ENCODE assay signal across 2 cellular contexts in the genomic region with DNA sequence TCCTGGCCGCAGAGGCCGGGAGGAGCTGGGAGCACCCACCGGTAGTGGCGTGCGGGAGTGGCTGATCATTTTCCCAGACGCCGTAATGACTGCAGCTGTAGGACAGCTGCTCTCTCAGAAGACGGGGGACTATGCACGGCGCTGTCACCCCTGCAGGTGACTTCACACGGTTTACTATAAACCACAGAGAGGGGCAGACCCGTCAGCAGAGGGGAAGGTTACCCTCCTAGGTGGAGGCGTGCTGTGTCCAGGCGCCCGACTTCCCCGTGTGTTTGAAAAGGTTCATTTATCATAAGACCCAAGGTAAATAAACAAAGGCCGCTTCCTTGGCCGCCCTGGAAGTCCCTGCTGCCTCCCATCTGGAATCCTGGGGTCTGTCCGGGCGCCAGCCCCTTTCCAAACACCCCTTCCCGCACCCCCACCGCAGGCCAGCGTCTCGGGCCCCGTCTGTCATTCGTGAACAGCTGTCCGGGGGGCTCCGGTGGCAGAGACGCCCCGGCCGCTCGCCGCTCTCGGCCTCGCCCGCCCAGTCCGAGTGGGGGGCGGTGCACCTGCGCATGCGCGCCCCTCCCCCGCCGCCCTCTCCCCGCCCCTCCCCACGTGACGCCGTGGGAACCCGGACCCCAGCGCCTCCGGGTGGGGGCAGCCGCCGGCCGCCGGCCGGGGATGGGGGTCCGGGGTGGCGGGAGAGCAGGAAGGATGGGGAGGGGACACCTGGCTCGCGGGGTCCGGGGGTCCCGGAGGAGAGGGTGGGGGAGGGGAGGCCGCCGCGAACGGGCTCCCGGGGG.
TF ChIP-seq lines count a peak whose summit lies in the region.

No MANE protein-coding gene starts in this region.

TF ChIP-seq in Ishikawa, 13 proteins besides CTCF, POLR2A, EP300 and RAD21:
- TF ChIP-seq, protein P1, sequence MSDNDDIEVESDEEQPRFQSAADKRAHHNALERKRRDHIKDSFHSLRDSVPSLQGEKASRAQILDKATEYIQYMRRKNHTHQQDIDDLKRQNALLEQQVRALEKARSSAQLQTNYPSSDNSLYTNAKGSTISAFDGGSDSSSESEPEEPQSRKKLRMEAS (IDR thresholded peaks at IDR 0.05) = no peak
- TF ChIP-seq NFIC (IDR thresholded peaks at IDR 0.05) (no peak), TEAD4 (IDR thresholded peaks at IDR 0.05) (no peak), ZBTB7A (IDR thresholded peaks at IDR 0.05; ENCODE audit: low read depth) (peak; percentile 66; the same call in 1 of the 2 replicates), CEBPB (IDR thresholded peaks at IDR 0.05) (no peak), YY1 (IDR thresholded peaks at IDR 0.05; ENCODE audit: low read depth) (no peak), EGR1 (IDR thresholded peaks at IDR 0.05) (0 out of 2 replicates have a peak, but pooled peaks have one; percentile 9), TAF1 (IDR thresholded peaks at IDR 0.05; ENCODE audit: low read depth) (peak; percentile 51; the same call in 1 of the 2 replicates), FOXM1 (IDR thresholded peaks at IDR 0.05; ENCODE audit: borderline replicate concordance, low read depth) (no peak)
- TF ChIP-seq, protein P2, sequence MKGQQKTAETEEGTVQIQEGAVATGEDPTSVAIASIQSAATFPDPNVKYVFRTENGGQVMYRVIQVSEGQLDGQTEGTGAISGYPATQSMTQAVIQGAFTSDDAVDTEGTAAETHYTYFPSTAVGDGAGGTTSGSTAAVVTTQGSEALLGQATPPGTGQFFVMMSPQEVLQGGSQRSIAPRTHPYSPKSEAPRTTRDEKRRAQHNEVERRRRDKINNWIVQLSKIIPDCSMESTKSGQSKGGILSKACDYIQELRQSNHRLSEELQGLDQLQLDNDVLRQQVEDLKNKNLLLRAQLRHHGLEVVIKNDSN (IDR thresholded peaks at IDR 0.05) = peak; percentile 91
- TF ChIP-seq, protein P3, sequence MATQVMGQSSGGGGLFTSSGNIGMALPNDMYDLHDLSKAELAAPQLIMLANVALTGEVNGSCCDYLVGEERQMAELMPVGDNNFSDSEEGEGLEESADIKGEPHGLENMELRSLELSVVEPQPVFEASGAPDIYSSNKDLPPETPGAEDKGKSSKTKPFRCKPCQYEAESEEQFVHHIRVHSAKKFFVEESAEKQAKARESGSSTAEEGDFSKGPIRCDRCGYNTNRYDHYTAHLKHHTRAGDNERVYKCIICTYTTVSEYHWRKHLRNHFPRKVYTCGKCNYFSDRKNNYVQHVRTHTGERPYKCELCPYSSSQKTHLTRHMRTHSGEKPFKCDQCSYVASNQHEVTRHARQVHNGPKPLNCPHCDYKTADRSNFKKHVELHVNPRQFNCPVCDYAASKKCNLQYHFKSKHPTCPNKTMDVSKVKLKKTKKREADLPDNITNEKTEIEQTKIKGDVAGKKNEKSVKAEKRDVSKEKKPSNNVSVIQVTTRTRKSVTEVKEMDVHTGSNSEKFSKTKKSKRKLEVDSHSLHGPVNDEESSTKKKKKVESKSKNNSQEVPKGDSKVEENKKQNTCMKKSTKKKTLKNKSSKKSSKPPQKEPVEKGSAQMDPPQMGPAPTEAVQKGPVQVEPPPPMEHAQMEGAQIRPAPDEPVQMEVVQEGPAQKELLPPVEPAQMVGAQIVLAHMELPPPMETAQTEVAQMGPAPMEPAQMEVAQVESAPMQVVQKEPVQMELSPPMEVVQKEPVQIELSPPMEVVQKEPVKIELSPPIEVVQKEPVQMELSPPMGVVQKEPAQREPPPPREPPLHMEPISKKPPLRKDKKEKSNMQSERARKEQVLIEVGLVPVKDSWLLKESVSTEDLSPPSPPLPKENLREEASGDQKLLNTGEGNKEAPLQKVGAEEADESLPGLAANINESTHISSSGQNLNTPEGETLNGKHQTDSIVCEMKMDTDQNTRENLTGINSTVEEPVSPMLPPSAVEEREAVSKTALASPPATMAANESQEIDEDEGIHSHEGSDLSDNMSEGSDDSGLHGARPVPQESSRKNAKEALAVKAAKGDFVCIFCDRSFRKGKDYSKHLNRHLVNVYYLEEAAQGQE (IDR thresholded peaks at IDR 0.05; ENCODE audit: low read depth) = no peak

TF ChIP-seq in H1, 55 proteins besides CTCF, POLR2A, EP300 and RAD21:
- TF ChIP-seq GTF2F1 (IDR thresholded peaks at IDR 0.05; ENCODE audit: borderline replicate concordance, low read depth, low read length) (no peak), SAP30 (IDR thresholded peaks at IDR 0.05; ENCODE audit: insufficient read depth, insufficient replicate concordance, low read length) (no peak), SP1 (IDR thresholded peaks at IDR 0.05; ENCODE audit: low read depth, low read length) (no peak), NRF1 (IDR thresholded peaks at IDR 0.05; ENCODE audit: low read depth, low read length) (peak; percentile 59), KDM4A (IDR thresholded peaks at IDR 0.05; ENCODE audit: low read depth, low read length, severe bottlenecking) (peak; percentile 32), SRF (IDR thresholded peaks at IDR 0.05; ENCODE audit: low read depth, low read length) (no peak), HDAC6 (IDR thresholded peaks at IDR 0.05; ENCODE audit: low read depth, low read length) (no peak), CTBP2 (IDR thresholded peaks at IDR 0.05; ENCODE audit: borderline replicate concordance, insufficient read depth, insufficient read length, low read length) (no peak), JUND (IDR thresholded peaks at IDR 0.05; ENCODE audit: low read length) (no peak), PHF8 (conservative IDR thresholded peaks at IDR 0.05; ENCODE audit: low read depth, low read length) (0 out of 2 replicates have a peak, but pooled peaks have one; percentile 32), NANOG (IDR thresholded peaks at IDR 0.05; ENCODE audit: insufficient read depth, low read depth, low read length, poor library complexity, severe bottlenecking) (no peak)
- TF ChIP-seq, protein P1 (IDR thresholded peaks at IDR 0.05) = no peak
- TF ChIP-seq, protein P4, sequence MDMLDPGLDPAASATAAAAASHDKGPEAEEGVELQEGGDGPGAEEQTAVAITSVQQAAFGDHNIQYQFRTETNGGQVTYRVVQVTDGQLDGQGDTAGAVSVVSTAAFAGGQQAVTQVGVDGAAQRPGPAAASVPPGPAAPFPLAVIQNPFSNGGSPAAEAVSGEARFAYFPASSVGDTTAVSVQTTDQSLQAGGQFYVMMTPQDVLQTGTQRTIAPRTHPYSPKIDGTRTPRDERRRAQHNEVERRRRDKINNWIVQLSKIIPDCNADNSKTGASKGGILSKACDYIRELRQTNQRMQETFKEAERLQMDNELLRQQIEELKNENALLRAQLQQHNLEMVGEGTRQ (IDR thresholded peaks at IDR 0.05; ENCODE audit: low read length) = peak; percentile 36
